In the genomic region with DNA sequence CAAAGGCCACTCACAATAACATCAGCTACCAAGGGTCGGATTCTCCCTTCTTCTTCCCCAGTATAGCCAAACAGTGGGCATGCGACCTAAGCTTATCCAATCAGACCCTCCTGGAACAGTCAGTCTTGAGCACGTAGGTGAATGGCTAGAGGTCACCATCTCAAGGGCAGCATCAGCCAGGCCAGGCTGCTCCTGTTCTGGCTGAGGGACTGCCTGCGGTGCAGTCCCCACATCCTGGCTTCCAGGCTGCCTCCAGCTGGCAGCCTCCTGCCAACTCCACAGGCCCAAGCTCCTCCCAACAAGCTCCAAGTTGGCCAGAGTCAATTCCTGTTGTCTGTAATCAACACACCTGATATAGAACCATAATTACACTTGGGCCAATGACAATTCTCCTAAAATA, we compare ENCODE assay signal across 1 cellular context. TPM values are rescaled to one million over a fixed set of nuclear protein-coding genes. Genes with fewer than 3 reads are reported as not detected.
"Had no signal": no experiment of that assay in that cellular context is flagged by ENCODE, and none has a peak within 500 bp of the region (broad histone marks: within the 10 kb centered on the region; RNA-seq: fewer than 3 reads in every experiment).

No MANE protein-coding gene starts in this region.

RNA-seq across cellular contexts. Expression of gene NPIPB15, which starts 23.1 kb away (rescaled TPM):
- total RNA-seq: PC-3 had no signal
